Comparison of ENCODE assay signal across 9 cellular contexts in the genomic region with DNA sequence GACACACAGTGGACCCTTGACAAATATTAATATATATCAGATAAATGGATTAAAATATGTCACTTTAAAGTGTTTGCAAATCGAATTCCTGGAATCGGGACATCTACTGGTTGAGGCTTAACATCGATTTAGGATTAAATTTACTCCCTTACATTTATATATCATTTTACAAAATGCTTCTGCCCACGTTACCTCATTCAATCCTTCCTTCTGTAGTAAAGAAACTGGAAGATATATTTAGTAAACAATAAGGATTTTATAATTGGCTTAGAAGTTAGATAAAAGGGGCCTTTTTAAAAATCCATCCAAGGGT. TPM values are rescaled to one million over a fixed set of nuclear protein-coding genes. Genes with fewer than 3 reads are reported as not detected.
DNase-seq lines count a peak whose midpoint lies in the region; ATAC-seq and TF ChIP-seq lines count a peak whose summit lies in the region.
"Had no signal": no experiment of that assay in that cellular context is flagged by ENCODE, and none has a peak within 500 bp of the region (broad histone marks: within the 10 kb centered on the region; RNA-seq: fewer than 3 reads in every experiment).

No MANE protein-coding gene starts in this region.

- H3K27ac ChIP-seq in C4-2B (peak overlapping the region; percentile 93; the same call in 1 of the 2 replicates), duodenal mucosa (ENCODE audit: low read depth, low read length) (no peak overlapping the region)

- H3K9me3 ChIP-seq in MG63 (no peaks in the 10 kb centered on the region), duodenal mucosa (ENCODE audit: control insufficient read depth in 1 of 2, low read length in 2 of 2) (no peaks in the 10 kb centered on the region)

- H3K4me1 Mint-ChIP-seq in neural crest cell, result peaks cover 27% of the 10 kb centered on the region

- H3K9ac ChIP-seq in duodenal mucosa (ENCODE audit: low read depth in 1 of 2, low read length in 2 of 2), result peak overlapping the region; percentile 83 to 95

- TF ChIP-seq CTCF in C4-2B (conservative IDR thresholded peaks at IDR 0.05) (peak; percentile 16; the same call in 1 of the 2 replicates), neural crest cell (conservative IDR thresholded peaks at IDR 0.05) (peak; percentile 15)

- no peak for ATAC-seq in GM19463 (IDR thresholded peaks at IDR 0.05; ENCODE audit: unreplicated experiment)

- H3K4me3 ChIP-seq in MG63 (peak overlapping the region; percentile 87), duodenal mucosa (ENCODE audit: low read depth in 1 of 2, low read length in 2 of 2) (peak overlapping the region; percentile 87 to 91)

- no peaks in the 10 kb centered on the region for H3K9me3 Mint-ChIP-seq in neural crest cell

- H3K4me1 ChIP-seq in duodenal mucosa (ENCODE audit: control insufficient read depth in 1 of 2, insufficient read depth in 2 of 2, low read length in 2 of 2), result peaks cover 0 to 4% of the 10 kb centered on the region in 2 donors

- peak overlapping the region; percentile 97 for H3K4me3 Mint-ChIP-seq in neural crest cell

- H3K36me3 ChIP-seq in MG63 (peaks cover 36% of the 10 kb centered on the region), duodenal mucosa (ENCODE audit: control insufficient read depth in 1 of 2, insufficient read depth in 2 of 2, low read length in 2 of 2) (peaks cover 0 to 12% of the 10 kb centered on the region in 2 donors)

- no peak overlapping the region for H3K27ac Mint-ChIP-seq in neural crest cell (ENCODE audit: unreplicated experiment)

- DNase-seq in MG63 (no peak), neural crest cell (ENCODE audit: low read depth, low spot score) (no peak), NCI-H2029 (lab: John Stamatoyannopoulos, UW) (no peak), NCI-H1436 (lab: John Stamatoyannopoulos, UW) (no peak), NCI-H345 (lab: John Stamatoyannopoulos, UW) (no peak)
- DNase-seq: activated CD4-positive, alpha-beta T cell treated with anti-CD3 and anti-CD28 coated beads for 1 hour had no signal

- no peaks in the 10 kb centered on the region for H3K27me3 ChIP-seq in MG63
- no peaks in the 10 kb centered on the region for H3K27me3 ChIP-seq in duodenal mucosa (ENCODE audit: control insufficient read depth in 1 of 2, insufficient read depth in 2 of 2, low read length in 2 of 2)

- no peaks in the 10 kb centered on the region for H3K36me3 Mint-ChIP-seq in neural crest cell (ENCODE audit: low read depth)

- no peaks in the 10 kb centered on the region for H3K27me3 Mint-ChIP-seq in neural crest cell (ENCODE audit: low read depth)

RNA-seq across cellular contexts. Expression of a gene that starts 1.3 kb away (rescaled TPM):
- 46.4 and 60.5 TPM in 2 replicates for total RNA-seq in MG63 (2014; rRNA removed; shearing (Covaris generic); ENCODE audit: low replicate concordance)
- total RNA-seq in neural crest cell, result 42.0 and 42.2 TPM in 2 replicates

RNA-seq across cellular contexts. Expression of a gene that starts 27.5 kb away (rescaled TPM):
- not detected in 2 replicates for total RNA-seq in MG63 (2014; rRNA removed; shearing (Covaris generic); ENCODE audit: low replicate concordance)
- total RNA-seq in neural crest cell, result 0.12 and 0.14 TPM in 2 replicates

RNA-seq across cellular contexts. Expression of a gene that starts 50.2 kb away (rescaled TPM):
- 32.6 and 43.7 TPM in 2 replicates for total RNA-seq in MG63 (2014; rRNA removed; shearing (Covaris generic); ENCODE audit: low replicate concordance)
- total RNA-seq in neural crest cell, result 37.0 and 40.8 TPM in 2 replicates
